Comparison of ENCODE assay signal across 8 cellular contexts in genomic region chr3:179071161-179071568, GRCh38. TPM values are rescaled to one million over a fixed set of nuclear protein-coding genes. Genes with fewer than 3 reads are reported as not detected.
DNase-seq lines count a peak whose midpoint lies in the region; ATAC-seq and TF ChIP-seq lines count a peak whose summit lies in the region.

No MANE protein-coding gene starts in this region.

- DNase-seq in G401 (ENCODE audit: low spot score): peak; percentile 61
- DNase-seq in choroid plexus epithelial cell (ENCODE audit: low read depth): peak; percentile 62
- peak; percentile 32 for DNase-seq in stimulated activated CD8-positive, alpha-beta memory T cell treated with anti-CD3 and anti-CD28 coated beads, Interleukin-4, amount 100 ng/mL, for 24 hours (ENCODE audit: low read depth)
- DNase-seq in putamen (ENCODE audit: low spot score): no peak

- H3K36me3 ChIP-seq in mesodermal cell (ENCODE audit: control insufficient read depth, insufficient read depth, low read length): peaks cover 25% of the 10 kb centered on the region

- no peak for TF ChIP-seq RAD21 in Ishikawa (IDR thresholded peaks at IDR 0.05; ENCODE audit: low read depth)

- peak overlapping the region; percentile 82 for H3K4me3 ChIP-seq in choroid plexus epithelial cell (ENCODE audit: low read depth, low read length)
- H3K4me3 ChIP-seq in mesodermal cell (ENCODE audit: extremely low read depth, insufficient read depth, low read length, poor library complexity, severe bottlenecking): peak overlapping the region; percentile 82

- no peak for TF ChIP-seq EP300 in Ishikawa (IDR thresholded peaks at IDR 0.05; ENCODE audit: borderline replicate concordance)

- no peak for TF ChIP-seq CTCF in choroid plexus epithelial cell (conservative IDR thresholded peaks at IDR 0.05; ENCODE audit: low read depth, low read length)

- WGBS in mesodermal cell (ENCODE audit: insufficient coverage in 2 of 2), 2 experiments: 3% methylated on average over 16 to 21 of the region's 21 CpGs

- peak; percentile 47 for ATAC-seq in GM21717 (IDR thresholded peaks at IDR 0.05; ENCODE audit: unreplicated experiment)
- ATAC-seq in activated CD4-positive, CD25-positive, alpha-beta regulatory T cell treated with anti-CD3 and anti-CD28 coated beads, Interleukin-2, amount 50 U/mL, for 24 hours: peak; percentile 51 to 60

- in situ Hi-C loops in G401 (cut with HindIII; ENCODE audit: low sequenced_read_pairs): no loop called here

- H3K9me3 ChIP-seq in mesodermal cell (ENCODE audit: control insufficient read depth, low read length): no peaks in the 10 kb centered on the region

- H3K4me1 ChIP-seq in mesodermal cell (ENCODE audit: control insufficient read depth, insufficient read depth, low read length, poor library complexity, severe bottlenecking): peaks cover 5% of the 10 kb centered on the region

- H3K27ac ChIP-seq in mesodermal cell (ENCODE audit: low read depth, low read length, severe bottlenecking): peak overlapping the region; percentile 69

TF ChIP-seq in Ishikawa, 13 proteins besides CTCF, POLR2A, EP300 and RAD21:
- TF ChIP-seq MAX (IDR thresholded peaks at IDR 0.05) (peak; percentile 65; the same call in 1 of the 2 replicates), FOXM1 (IDR thresholded peaks at IDR 0.05; ENCODE audit: borderline replicate concordance, low read depth) (no peak), CREB1 (IDR thresholded peaks at IDR 0.05; ENCODE audit: low read depth) (no peak), EGR1 (IDR thresholded peaks at IDR 0.05) (no peak), TEAD4 (IDR thresholded peaks at IDR 0.05) (peak; percentile 40; the same call in 1 of the 2 replicates), USF1 (IDR thresholded peaks at IDR 0.05) (peak; percentile 85), REST (IDR thresholded peaks at IDR 0.05; ENCODE audit: low read depth) (no peak)

RNA-seq across cellular contexts. Expression of gene ZMAT3, which starts 0.4 kb away (rescaled TPM):
- total RNA-seq in G401 (2014; rRNA removed; shearing (Covaris generic)): 6.8 and 7.1 TPM in 2 replicates
- 26.1 TPM for polyA plus RNA-seq in mesodermal cell (2013, experiment 1 of 2)
- polyA plus RNA-seq in mesodermal cell (2013, experiment 2 of 2): 22.4 TPM
